In genomic region chr5:173746050-173746449, GRCh38 we compare ENCODE assay signal across 18 cellular contexts.
DNase-seq lines count a peak whose midpoint lies in the region; ATAC-seq, FAIRE-seq and TF ChIP-seq lines count a peak whose summit lies in the region.
"Had no signal": no experiment of that assay in that cellular context is flagged by ENCODE, and none has a peak within 500 bp of the region (broad histone marks: within the 10 kb centered on the region; RNA-seq: fewer than 3 reads in every experiment).

No MANE protein-coding gene starts in this region.

- H4K20me1 ChIP-seq in DOHH2 (ENCODE audit: control insufficient read depth, insufficient read depth, low read depth, low read length) (no peaks in the 10 kb centered on the region), IMR-90 (ENCODE audit: insufficient read depth, low read length) (no peaks in the 10 kb centered on the region), GM12878 (ENCODE audit: control insufficient read depth, insufficient read depth) (no peaks in the 10 kb centered on the region)

- DNase-seq in IMR-90 (peak; percentile 54), GM12878 (ENCODE audit: low read depth, low spot score) (no peak), BE2C (no peak)
- no peak for DNase-seq in natural killer cell treated with Interleukin-12 subunit alpha and Interleukin-12 subunit beta and Interleukin-15 and Interleukin-18, amount 100 ng/mL, for 72 hours (ENCODE audit: low spot score)
- DNase-seq: activated CD4-positive, alpha-beta T cell treated with anti-CD3 and anti-CD28 coated beads, Interleukin-2, amount 50 U/mL, for 48 hours; activated naive CD8-positive, alpha-beta T cell treated with anti-CD3 and anti-CD28 coated beads for 36 hours; activated T-cell treated with anti-CD3 and anti-CD28 coated beads, Interleukin-2, amount 50 U/mL, for 1 hour; effector memory CD8-positive, alpha-beta T cell; NCI-H1436 treated with DMSO at 0.1 percent for 48 hours; SJCRH30; testis had no signal

- H2BK120ac ChIP-seq in IMR-90 (ENCODE audit: low read depth, low read length): no peak overlapping the region

- no CpG with 5 or more reads among the region's 5 CpGs for WGBS in IMR-90 (ENCODE audit: extremely low coverage in 2 of 2, insufficient read length in 1 of 2), 2 experiments
- WGBS in GM12878 (ENCODE audit: insufficient coverage, insufficient replicate concordance, low lambda C conversion rate, missing lambda C conversion rate): 100% methylated on average over 5 of the region's 5 CpGs

- in situ Hi-C loops in IMR-90 (cut with MboI; ENCODE audit: low sequenced_read_pairs): no loop called here
- in situ Hi-C loops in GM12878 (cut with MboI): no loop called here

- H3K4me3 ChIP-seq in DOHH2 (ENCODE audit: low read length) (peak overlapping the region; percentile 51), IMR-90 (ENCODE audit: insufficient read depth, low read depth, low read length) (no peak overlapping the region), GM12878 (no peak overlapping the region), mucosa of rectum (ENCODE audit: low read length in 2 of 2) (no peak overlapping the region), BE2C (ENCODE audit: low read depth, low read length) (no peak overlapping the region)
- H3K4me3 ChIP-seq: hepatocyte, SJCRH30, skin epidermis, testis had no signal

- H3K9me3 ChIP-seq in DOHH2 (ENCODE audit: control insufficient read depth, insufficient read depth, low read length) (peaks cover 4% of the 10 kb centered on the region; the same call in 1 of the 2 replicates), IMR-90 (ENCODE audit: control insufficient read depth, insufficient read depth, low read length) (no peaks in the 10 kb centered on the region), GM12878 (replicated peaks; ENCODE audit: control insufficient read depth, insufficient read depth, low read length) (no peaks in the 10 kb centered on the region), mucosa of rectum (ENCODE audit: control insufficient read depth in 2 of 2, low read length in 2 of 2) (no peaks in the 10 kb centered on the region), BE2C (no peaks in the 10 kb centered on the region)
- H3K9me3 ChIP-seq: SJCRH30, testis had no signal

- H3K36me3 ChIP-seq in DOHH2 (ENCODE audit: control insufficient read depth, low read length): peaks cover 9% of the 10 kb centered on the region
- no peaks in the 10 kb centered on the region for H3K36me3 ChIP-seq in IMR-90 (ENCODE audit: control insufficient read depth, insufficient read depth, low read length)
- H3K36me3 ChIP-seq in GM12878 (ENCODE audit: control insufficient read depth in 2 of 2, insufficient read depth in 2 of 2, low read length in 1 of 2): no peaks in the 10 kb centered on the region
- H3K36me3 ChIP-seq in mucosa of rectum (ENCODE audit: control insufficient read depth in 2 of 2, insufficient read depth in 2 of 2, low read length in 2 of 2): no peaks in the 10 kb centered on the region
- no peaks in the 10 kb centered on the region for H3K36me3 ChIP-seq in BE2C
- H3K36me3 ChIP-seq: SJCRH30 had no signal

- H3K4me1 Mint-ChIP-seq in natural killer cell treated with Interleukin-12 subunit alpha and Interleukin-12 subunit beta and Interleukin-15 and Interleukin-18, amount 100 ng/mL, for 72 hours (ENCODE audit: low read depth in 2 of 2): no peaks in the 10 kb centered on the region

- no TSS peak for BruUV-seq in IMR-90 (replicated peaks; lab: Mats Ljungman, UMichigan)
- BruUV-seq in GM12878 (replicated peaks; lab: Mats Ljungman, UMichigan): no TSS peak

- H3K27me3 ChIP-seq in DOHH2 (ENCODE audit: control insufficient read depth, low read length) (no peaks in the 10 kb centered on the region), IMR-90 (ENCODE audit: control insufficient read depth, insufficient read depth, low read length) (no peaks in the 10 kb centered on the region; the same call in 1 of the 2 replicates), GM12878 (replicated peaks in 1 of 2; ENCODE audit: control insufficient read depth in 2 of 2, insufficient read depth in 2 of 2, low read length in 1 of 2) (no peaks in the 10 kb centered on the region), mucosa of rectum (ENCODE audit: control insufficient read depth in 2 of 2, insufficient read depth in 2 of 2, low read length in 2 of 2) (no peaks in the 10 kb centered on the region), BE2C (no peaks in the 10 kb centered on the region)
- H3K27me3 ChIP-seq: hepatocyte, SJCRH30, testis had no signal

- H3K27ac ChIP-seq in DOHH2 (ENCODE audit: low read depth, low read length) (peak overlapping the region; percentile 91), IMR-90 (ENCODE audit: insufficient read depth, low read length) (no peak overlapping the region), GM12878 (ENCODE audit: control insufficient read depth, insufficient read depth) (peak overlapping the region; percentile 95), mucosa of rectum (ENCODE audit: low read depth in 2 of 2, low read length in 2 of 2) (peak overlapping the region; percentile 2 to 65)
- H3K27ac ChIP-seq: hepatocyte, parathyroid adenoma, SJCRH30, skin epidermis, testis had no signal

- no peak overlapping the region for H4K91ac ChIP-seq in IMR-90 (ENCODE audit: insufficient read depth, low read depth, low read length)

- H3K79me2 ChIP-seq in DOHH2 (ENCODE audit: control insufficient read depth, low read length) (no peaks in the 10 kb centered on the region), GM12878 (ENCODE audit: control insufficient read depth, insufficient read depth, low read length) (no peaks in the 10 kb centered on the region)
- H3K79me2 ChIP-seq: hepatocyte, parathyroid adenoma had no signal

- SMC1A ChIA-PET in GM12878 (lab: Charles Lee; ENCODE audit: uncharacterized antibody, unreplicated experiment): interaction anchor here (0.7 to 5.8 kb wide), 25 partner anchors 7 to 179 kb away, joined by 3 to 60 read pairs (median 6); partner anchors contain the start of genes BOD1 and CPEB4

- RAD21 ChIA-PET in GM12878 (lab: Charles Lee; ENCODE audit: unreplicated experiment): interaction anchor here (0.6 to 5.8 kb wide), 10 partner anchors 11 to 951 kb away, joined by 3 to 45 read pairs (median 6); partner anchors contain the start of gene CPEB4

- intact Hi-C loops in IMR-90 (cut with micrococcal nuclease) (no loop called here), GM12878 (cut with micrococcal nuclease; ENCODE audit: unreplicated experiment) (no loop called here)

- H2AFZ ChIP-seq in IMR-90 (replicated peaks; ENCODE audit: low read length, poor library complexity) (no peak overlapping the region), GM12878 (ENCODE audit: control insufficient read depth, low read depth, low read length) (no peak overlapping the region)
- H2AFZ ChIP-seq: hepatocyte, parathyroid adenoma had no signal

- H3K18ac ChIP-seq in IMR-90 (ENCODE audit: low read depth, low read length): peak overlapping the region; percentile 24; the same call in 1 of the 2 replicates

- no peak overlapping the region for H2BK20ac ChIP-seq in IMR-90 (ENCODE audit: low read depth, low read length)

- no peaks in the 10 kb centered on the region for H3K79me1 ChIP-seq in IMR-90 (ENCODE audit: low read depth in 1 of 2, low read length in 2 of 2)

- H3K9ac ChIP-seq in IMR-90 (ENCODE audit: low read depth, low read length) (no peak overlapping the region), GM12878 (ENCODE audit: control insufficient read depth, insufficient read depth, low read length) (no peak overlapping the region), mucosa of rectum (ENCODE audit: low read depth in 1 of 2, low read length in 2 of 2) (no peak overlapping the region)
- H3K9ac ChIP-seq: parathyroid adenoma had no signal

- TF ChIP-seq EP300 in GM12878 (IDR thresholded peaks at IDR 0.05; ENCODE audit: borderline replicate concordance in 1 of 2, control insufficient read depth in 1 of 2, low read depth in 2 of 2, low read length in 2 of 2): no peak

- no peak overlapping the region for H3K4me3 Mint-ChIP-seq in natural killer cell treated with Interleukin-12 subunit alpha and Interleukin-12 subunit beta and Interleukin-15 and Interleukin-18, amount 100 ng/mL, for 72 hours
- H3K4me3 Mint-ChIP-seq: activated naive CD8-positive, alpha-beta T cell treated with anti-CD3 and anti-CD28 coated beads for 36 hours; effector memory CD8-positive, alpha-beta T cell had no signal

- peak overlapping the region; percentile 61 for H3K4me2 ChIP-seq in DOHH2 (ENCODE audit: low read length)
- H3K4me2 ChIP-seq in IMR-90 (ENCODE audit: low read depth, low read length): no peak overlapping the region
- no peak overlapping the region for H3K4me2 ChIP-seq in GM12878 (ENCODE audit: control insufficient read depth, insufficient read depth)
- H3K4me2 ChIP-seq: hepatocyte had no signal

- H3K56ac ChIP-seq in IMR-90 (ENCODE audit: extremely low read depth, insufficient read depth, low read length): no peak overlapping the region

- ATAC-seq in IMR-90 (ENCODE audit: low read depth) (no peak), GM12878 (no peak), GM19463 (IDR thresholded peaks at IDR 0.05; ENCODE audit: unreplicated experiment) (no peak), GM21619 (IDR thresholded peaks at IDR 0.05; ENCODE audit: unreplicated experiment) (no peak)
- ATAC-seq in natural killer cell treated with Interleukin-12 subunit alpha and Interleukin-12 subunit beta and Interleukin-15 and Interleukin-18, amount 100 ng/mL, for 72 hours: no peak
- ATAC-seq: effector memory CD8-positive, alpha-beta T cell had no signal

- TF ChIP-seq POLR2A in IMR-90 (IDR thresholded peaks at IDR 0.05; ENCODE audit: low read depth, low read length): no peak
- TF ChIP-seq POLR2A in GM12878 (IDR thresholded peaks at IDR 0.05; ENCODE audit: low read depth, low read length): no peak

- H3K4me1 ChIP-seq in DOHH2 (ENCODE audit: control insufficient read depth, low read length) (peaks cover 78% of the 10 kb centered on the region), IMR-90 (ENCODE audit: control insufficient read depth, insufficient read depth, low read length) (peaks cover 3% of the 10 kb centered on the region; the same call in 1 of the 2 replicates), GM12878 (ENCODE audit: control insufficient read depth, insufficient read depth, low read length) (peaks cover 59% of the 10 kb centered on the region), mucosa of rectum (ENCODE audit: control insufficient read depth in 2 of 2, insufficient read depth in 2 of 2, low read length in 2 of 2) (no peaks in the 10 kb centered on the region), BE2C (no peaks in the 10 kb centered on the region; the same call in 1 of the 2 replicates)
- H3K4me1 ChIP-seq: testis had no signal

- H2AK5ac ChIP-seq in IMR-90 (ENCODE audit: low read depth, low read length): no peak overlapping the region

- peaks cover 4% of the 10 kb centered on the region; the same call in 1 of the 2 replicates for H3K9me1 ChIP-seq in IMR-90 (ENCODE audit: insufficient read depth, low read length)

- H2BK15ac ChIP-seq in IMR-90 (ENCODE audit: low read depth, low read length): no peak overlapping the region

- H4K8ac ChIP-seq in IMR-90 (ENCODE audit: low read depth in 2 of 2, low read length in 2 of 2): 0 out of 4 replicates have a peak overlapping the region, but pooled peaks of 1 of the 2 experiments have one; percentile 34

- no peak overlapping the region for H3K14ac ChIP-seq in IMR-90 (replicated peaks; ENCODE audit: low read depth, low read length)

- TF ChIP-seq CTCF in DOHH2 (IDR thresholded peaks at IDR 0.05; ENCODE audit: low read depth, low read length, poor library complexity, severe bottlenecking) (no peak), IMR-90 (conservative IDR thresholded peaks at IDR 0.05; ENCODE audit: low read depth, low read length) (no peak), GM12878 (IDR thresholded peaks at IDR 0.05 in 2 of 3, conservative IDR thresholded peaks at IDR 0.05 in 1 of 3; ENCODE audit: control insufficient read depth in 2 of 3, extremely low read depth in 1 of 3, insufficient read depth in 1 of 3, low read depth in 3 of 3, low read length in 3 of 3) (no peak), BE2C (IDR thresholded peaks at IDR 0.05; ENCODE audit: low read depth, low read length) (no peak)

- H3K9me2 ChIP-seq in DOHH2 (replicated peaks; ENCODE audit: control insufficient read depth, low read length): no peaks in the 10 kb centered on the region

- no peak overlapping the region for H3K27ac Mint-ChIP-seq in natural killer cell treated with Interleukin-12 subunit alpha and Interleukin-12 subunit beta and Interleukin-15 and Interleukin-18, amount 100 ng/mL, for 72 hours
- H3K27ac Mint-ChIP-seq: activated naive CD8-positive, alpha-beta T cell treated with anti-CD3 and anti-CD28 coated beads for 36 hours; effector memory CD8-positive, alpha-beta T cell had no signal

- TF ChIP-seq RAD21 in IMR-90 (IDR thresholded peaks at IDR 0.05; ENCODE audit: low read length) (no peak), GM12878 (IDR thresholded peaks at IDR 0.05; ENCODE audit: insufficient read depth, low read depth, low read length) (no peak)

- H3K4ac ChIP-seq in IMR-90 (ENCODE audit: low read depth, low read length): no peak overlapping the region

- FAIRE-seq in GM12878 (lab: Jason Lieb, UNC): no peak

- H4K5ac ChIP-seq in IMR-90 (ENCODE audit: low read depth, low read length): no peak overlapping the region

- no peaks in the 10 kb centered on the region for H3K9me3 Mint-ChIP-seq in natural killer cell treated with Interleukin-12 subunit alpha and Interleukin-12 subunit beta and Interleukin-15 and Interleukin-18, amount 100 ng/mL, for 72 hours
- H3K9me3 Mint-ChIP-seq: activated naive CD8-positive, alpha-beta T cell treated with anti-CD3 and anti-CD28 coated beads for 36 hours; effector memory CD8-positive, alpha-beta T cell had no signal

- no peak overlapping the region for H2BK5ac ChIP-seq in IMR-90 (ENCODE audit: low read depth, low read length, poor library complexity, severe bottlenecking)

- peaks cover 0 to 4% of the 10 kb centered on the region in 2 donors for H3K27me3 Mint-ChIP-seq in natural killer cell treated with Interleukin-12 subunit alpha and Interleukin-12 subunit beta and Interleukin-15 and Interleukin-18, amount 100 ng/mL, for 72 hours
- H3K27me3 Mint-ChIP-seq: activated naive CD8-positive, alpha-beta T cell treated with anti-CD3 and anti-CD28 coated beads for 36 hours had no signal

- POLR2A ChIA-PET in IMR-90 (lab: Charles Lee; ENCODE audit: unreplicated experiment) (no interaction called here), GM12878 (lab: Charles Lee) (interaction anchor here (0.6 to 2.2 kb wide), 8 partner anchors 12 to 1597 kb away, joined by 3 to 14 read pairs (median 4); partner anchors contain the start of gene CPEB4)

- H3K36me3 Mint-ChIP-seq in natural killer cell treated with Interleukin-12 subunit alpha and Interleukin-12 subunit beta and Interleukin-15 and Interleukin-18, amount 100 ng/mL, for 72 hours: no peaks in the 10 kb centered on the region
- H3K36me3 Mint-ChIP-seq: activated naive CD8-positive, alpha-beta T cell treated with anti-CD3 and anti-CD28 coated beads for 36 hours had no signal

- dilution Hi-C loops in IMR-90 (cut with HindIII; ENCODE audit: low sequenced_read_pairs, unreplicated experiment): no loop called here

- CTCF ChIA-PET in IMR-90 (lab: Yijun Ruan, JAX): interaction anchor here (0.9 kb wide), 1 partner anchor 10 kb away, joined by 5 read pairs; no protein-coding TSS in a partner anchor
- CTCF ChIA-PET in GM12878 (lab: Yijun Ruan, JAX): interaction anchor here (1.0 to 4.2 kb wide), 4 partner anchors 40 to 172 kb away, joined by 3 to 29 read pairs (median 4); no protein-coding TSS in a partner anchor

- H2AK9ac ChIP-seq in IMR-90 (replicated peaks; ENCODE audit: low read depth, low read length, poor library complexity): no peak overlapping the region

- H3F3A ChIP-seq in DOHH2 (ENCODE audit: control insufficient read depth, insufficient read depth): peaks cover 18% of the 10 kb centered on the region

- H3K23ac ChIP-seq in IMR-90 (ENCODE audit: low read depth, low read length): no peak overlapping the region
